ENCODE assay signal across 21 cellular contexts in genomic region chr13:19069684-19070397, GRCh38.
"Had no signal": no experiment of that assay in that cellular context is flagged by ENCODE, and none has a peak within 500 bp of the region (broad histone marks: within the 10 kb centered on the region; RNA-seq: fewer than 3 reads in every experiment).

No MANE protein-coding gene starts in this region.

- H3K36me3 ChIP-seq: esophagus squamous epithelium, gastroesophageal sphincter, left ventricle myocardium inferior, lower lobe of right lung had no signal

- H3K4me1 ChIP-seq: esophagus squamous epithelium, gastroesophageal sphincter, left ventricle myocardium inferior, lower lobe of right lung, psoas muscle had no signal

- FAIRE-seq: colon, kidney, small intestine had no signal

- H3K27me3 ChIP-seq: esophagus squamous epithelium, gastroesophageal sphincter had no signal

- H3K27ac ChIP-seq: epithelial cell of prostate, esophagus squamous epithelium, gastroesophageal sphincter, left ventricle myocardium inferior, lower lobe of right lung, psoas muscle had no signal

- DNase-seq: effector memory CD8-positive, alpha-beta T cell; esophagus squamous epithelium; foreskin fibroblast; glutamatergic neuron; immature natural killer cell; kidney; left cardiac atrium; left ventricle myocardium inferior; lower lobe of right lung; mesenchymal stem cell; midbrain; occipital lobe; psoas muscle; retina; small intestine; stimulated activated CD4-positive, alpha-beta T cell treated with anti-CD3 and anti-CD28 coated beads, Interleukin-12 subunit alpha, Interleukin-12 subunit beta, amount 100 ng/mL, for 4 hours; stimulated activated naive CD4-positive, alpha-beta T cell treated with Interleukin-2 at 50 U/mL for 16 hours; trophoblast cell had no signal

- H3K9me3 ChIP-seq: lower lobe of right lung, psoas muscle had no signal

- ATAC-seq: effector memory CD8-positive, alpha-beta T cell; gastroesophageal sphincter; left cardiac atrium; lower lobe of right lung; psoas muscle had no signal

- H3K4me3 ChIP-seq: esophagus squamous epithelium, gastroesophageal sphincter, left ventricle myocardium inferior, lower lobe of right lung, psoas muscle had no signal
